ENCODE assay signal across 25 cellular contexts in genomic region chr1:2650967-2651645, GRCh38. TPM values are rescaled to one million over a fixed set of nuclear protein-coding genes. Genes with fewer than 3 reads are reported as not detected.
DNase-seq lines count a peak whose midpoint lies in the region; ATAC-seq and TF ChIP-seq lines count a peak whose summit lies in the region.
"Had no signal": no experiment of that assay in that cellular context is flagged by ENCODE, and none has a peak within 500 bp of the region (broad histone marks: within the 10 kb centered on the region; RNA-seq: fewer than 3 reads in every experiment).

No MANE protein-coding gene starts in this region.

- WGBS in ovary, 3 donors, result 45 to 54% (median 53%) methylated on average over 10 of the region's 10 CpGs

- H3K36me3 ChIP-seq in ovary (no peaks in the 10 kb centered on the region), colonic mucosa (no peaks in the 10 kb centered on the region)
- H3K36me3 ChIP-seq: cardiac muscle cell had no signal

- H3K4me1 ChIP-seq in ovary (ENCODE audit: insufficient read depth) (no peaks in the 10 kb centered on the region), colonic mucosa (no peaks in the 10 kb centered on the region)
- H3K4me1 ChIP-seq: A549 had no signal

- intact Hi-C loops in ovary (cut with DNase I), result no loop called here
- intact Hi-C loops in colonic mucosa (cut with DNase I), result no loop called here

- TF ChIP-seq EP300 in ovary (IDR thresholded peaks at IDR 0.05), result no peak

- H3K27ac ChIP-seq in ovary (no peak overlapping the region), colonic mucosa (no peak overlapping the region)
- H3K27ac ChIP-seq: A549, cardiac muscle cell had no signal

- H3K9me3 ChIP-seq in ovary (no peaks in the 10 kb centered on the region), colonic mucosa (no peaks in the 10 kb centered on the region)

- H3K4me3 ChIP-seq in ovary (no peak overlapping the region), colonic mucosa (no peak overlapping the region)
- H3K4me3 ChIP-seq: A549, cardiac muscle cell had no signal

- no peaks in the 10 kb centered on the region for H3K27me3 ChIP-seq in ovary
- H3K27me3 ChIP-seq in colonic mucosa, result no peaks in the 10 kb centered on the region
- H3K27me3 ChIP-seq: cardiac muscle cell had no signal

- no peak for ATAC-seq in HG02981 (IDR thresholded peaks at IDR 0.05; ENCODE audit: unreplicated experiment)
- ATAC-seq: A549; esophagus mucosa; stimulated activated naive CD8-positive, alpha-beta T cell treated with anti-CD3 and anti-CD28 coated beads, Interleukin-15, amount 100 ng/mL, for 72 hours had no signal

- DNase-seq in activated T-cell treated with anti-CD3 and anti-CD28 coated beads, Interleukin-2, amount 50 U/mL, for 1 hour, result peak; percentile 13
- DNase-seq in activated T-cell treated with anti-CD3 and anti-CD28 coated beads for 4 hours, result no peak
- DNase-seq in 8988T, result peak; percentile 9
- DNase-seq in activated T-cell treated with anti-CD3 and anti-CD28 coated beads, Interleukin-2, amount 50 U/mL, for 48 hours, result peak; percentile 5 to 7
- DNase-seq in ovary, result peak in 3 of 5 donors; percentile 3 to 6 (median 4)
- no peak for DNase-seq in colonic mucosa
- no peak for DNase-seq in kidney tubule cell (ENCODE audit: low spot score)
- DNase-seq: activated CD4-positive, alpha-beta memory T cell treated with anti-CD3 and anti-CD28 coated beads, Interleukin-2, amount 10 ng/mL, durations not matched to agents 7 days and 5 days; activated naive CD8-positive, alpha-beta T cell treated with anti-CD3 and anti-CD28 coated beads for 36 hours; cortex of kidney; DMS79 treated with DMSO at 0.1 percent for 48 hours; GDM1; H7; kidney glomerular epithelial cell; mammary epithelial cell; retina; RPMI8226; stimulated activated CD8-positive, alpha-beta memory T cell treated with anti-CD3 and anti-CD28 coated beads, Interleukin-4, amount 100 ng/mL, for 48 hours had no signal

- H3K9ac ChIP-seq in colonic mucosa (ENCODE audit: low read depth in 2 of 2, low read length in 2 of 2), result no peak overlapping the region

- no peak for TF ChIP-seq POLR2A in ovary (IDR thresholded peaks at IDR 0.05)

- TF ChIP-seq CTCF in ovary (IDR thresholded peaks at IDR 0.05), result no peak
- no peak for TF ChIP-seq CTCF in colonic mucosa (IDR thresholded peaks at IDR 0.05)

RNA-seq across cellular contexts. Expression of gene MMEL1, which starts 18.3 kb away (rescaled TPM):
- total RNA-seq in ovary (1 to 10 TPM in 3 of 7 donors, under 1 TPM in 1, not detected in 3; 0.45 to 7.9 (median 1.1) TPM), colonic mucosa (10 to 100 TPM; 11.4 to 13.9 TPM)
- 1 to 10 TPM in 1 of 2 donors, under 1 TPM in 1; 0.42 to 1.1 TPM for polyA plus RNA-seq in ovary
- total RNA-seq: astrocyte, cardiac muscle cell, mammary epithelial cell, osteocyte had no signal
- polyA plus RNA-seq: A549, cardiac muscle cell, mammary epithelial cell had no signal

Comparison
In these comparisons a context has a peak if more than half of its experiments do, and no peak if none do; other contexts are left out.
1. DNase-seq: peak in activated T-cell treated with anti-CD3 and anti-CD28 coated beads, Interleukin-2, amount 50 U/mL, for 1 hour (single experiment), 8988T (single experiment), activated T-cell treated with anti-CD3 and anti-CD28 coated beads, Interleukin-2, amount 50 U/mL, for 48 hours (2 of 2) and ovary (3 of 5); none in activated T-cell treated with anti-CD3 and anti-CD28 coated beads for 4 hours (single experiment), colonic mucosa (single experiment) and kidney tubule cell (single experiment).